8 cellular contexts compared by ENCODE assay signal in genomic region chr17:17836818-17837379, GRCh38. TPM values are rescaled to one million over a fixed set of nuclear protein-coding genes. Genes with fewer than 3 reads are reported as not detected.
DNase-seq lines count a peak whose midpoint lies in the region; ATAC-seq lines count a peak whose summit lies in the region.

TSS of gene SREBF1 (minus strand) at chr17:17836986. CDS start at chr17:17836817, 169 bp downstream.

- peak within 1 kb of the TSS; percentile 94 for H3K27ac Mint-ChIP-seq in activated naive CD8-positive, alpha-beta T cell treated with anti-CD3 and anti-CD28 coated beads, Interleukin-2, amount 10 ng/mL, durations not matched to agents 7 days and 5 days

- peak within 1 kb of the TSS; percentile 92 for H3K4me3 Mint-ChIP-seq in activated naive CD8-positive, alpha-beta T cell treated with anti-CD3 and anti-CD28 coated beads, Interleukin-2, amount 10 ng/mL, durations not matched to agents 7 days and 5 days

- intact Hi-C loops in cardiac septum (cut with DNase I): no loop called here

- H3K9me3 Mint-ChIP-seq in activated naive CD8-positive, alpha-beta T cell treated with anti-CD3 and anti-CD28 coated beads, Interleukin-2, amount 10 ng/mL, durations not matched to agents 7 days and 5 days: no peaks in the 10 kb centered on the region

- peaks cover 67% of the 10 kb centered on the region for H3K4me1 Mint-ChIP-seq in activated naive CD8-positive, alpha-beta T cell treated with anti-CD3 and anti-CD28 coated beads, Interleukin-2, amount 10 ng/mL, durations not matched to agents 7 days and 5 days

- DNase-seq in AG08395 (ENCODE audit: low spot score) (peak; percentile 52), SHP77 treated with DMSO at 0.1 percent for 48 hours (lab: John Stamatoyannopoulos, UW) (peak; percentile 38), cardiac septum (ENCODE audit: low spot score) (peak; percentile 85), pons (ENCODE audit: low spot score) (peak; percentile 53), DMS114 treated with DMSO at 0.1 percent for 48 hours (lab: John Stamatoyannopoulos, UW; ENCODE audit: unreplicated experiment) (no peak)
- DNase-seq in activated naive CD8-positive, alpha-beta T cell treated with anti-CD3 and anti-CD28 coated beads, Interleukin-2, amount 10 ng/mL, durations not matched to agents 7 days and 5 days: peak; percentile 84

- ATAC-seq in GM18520 (IDR thresholded peaks at IDR 0.05; ENCODE audit: unreplicated experiment) (peak; percentile 14), HG03066 (IDR thresholded peaks at IDR 0.05; ENCODE audit: low read depth, unreplicated experiment) (peak; percentile 34)
- ATAC-seq in activated naive CD8-positive, alpha-beta T cell treated with anti-CD3 and anti-CD28 coated beads, Interleukin-2, amount 10 ng/mL, durations not matched to agents 7 days and 5 days (ENCODE audit: low read depth): peak; percentile 20

- POLR2A ChIA-PET in activated naive CD8-positive, alpha-beta T cell treated with anti-CD3 and anti-CD28 coated beads, Interleukin-2, amount 10 ng/mL, durations not matched to agents 7 days and 5 days (lab: Charles Lee): interaction anchor here (0.7 to 11.5 kb wide), 17 partner anchors 14 to 164 kb away, joined by 3 to 327 read pairs (median 6); partner anchors contain the start of genes DRC3 and TOM1L2

- peaks cover 18% of the 10 kb centered on the region for H3K36me3 Mint-ChIP-seq in activated naive CD8-positive, alpha-beta T cell treated with anti-CD3 and anti-CD28 coated beads, Interleukin-2, amount 10 ng/mL, durations not matched to agents 7 days and 5 days

- H3K27me3 Mint-ChIP-seq in activated naive CD8-positive, alpha-beta T cell treated with anti-CD3 and anti-CD28 coated beads, Interleukin-2, amount 10 ng/mL, durations not matched to agents 7 days and 5 days: no peaks in the 10 kb centered on the region

RNA-seq across cellular contexts. Expression of gene SREBF1, which starts in this region (rescaled TPM):
- total RNA-seq in activated naive CD8-positive, alpha-beta T cell treated with anti-CD3 and anti-CD28 coated beads, Interleukin-2, amount 10 ng/mL, durations not matched to agents 7 days and 5 days: 100 to 1,000 TPM; 218 to 229 TPM
- 17.1 TPM for total RNA-seq in cardiac septum

Comparison
In these comparisons a context has a peak if more than half of its experiments do, and no peak if none do; other contexts are left out.
1. RNA of gene SREBF1 (total RNA-seq): 218 to 229 TPM in activated naive CD8-positive, alpha-beta T cell treated with anti-CD3 and anti-CD28 coated beads, Interleukin-2, amount 10 ng/mL, durations not matched to agents 7 days and 5 days; 17.1 TPM in cardiac septum (single experiment); every median in the first group is over 10 times any median in the second.
2. Peak in every context shown above with its lines, with median percentiles within 50 percentile points of each other: ATAC-seq.